In the genomic region with DNA sequence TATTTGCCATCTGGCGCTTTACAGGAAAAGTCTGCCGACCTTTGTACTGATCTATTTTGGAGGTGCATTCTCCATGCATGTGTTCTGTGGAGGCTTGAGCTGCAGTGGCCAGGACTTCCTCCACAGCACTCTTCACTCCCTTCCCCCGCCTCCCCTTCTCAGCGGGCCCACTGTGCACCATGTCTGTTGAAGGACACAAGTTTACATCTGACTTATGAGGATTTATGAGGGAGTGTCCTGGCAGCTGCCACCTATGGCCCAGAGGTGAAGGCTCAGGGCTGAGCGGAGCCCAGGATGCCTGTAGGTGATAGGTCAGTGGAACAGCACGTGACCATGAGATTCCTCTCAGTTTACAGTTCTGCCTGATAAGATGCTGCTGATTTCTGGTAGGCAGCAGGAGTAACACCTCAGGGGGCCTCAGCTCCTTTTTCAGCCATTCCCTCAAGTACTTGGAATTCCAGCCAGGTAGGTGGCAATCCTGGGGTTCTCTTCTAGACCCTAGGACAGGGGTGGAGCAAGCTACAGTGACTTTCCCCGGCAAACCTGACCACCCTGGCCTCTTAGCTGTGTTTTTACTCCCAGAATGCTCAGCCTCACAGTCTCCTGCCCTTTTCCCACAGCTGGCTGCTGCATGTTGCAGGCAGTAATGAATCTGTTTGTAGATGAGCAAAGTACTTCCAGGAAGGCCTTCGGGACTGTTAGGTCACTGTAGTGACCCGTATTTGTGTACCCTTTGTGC, we compare ENCODE assay signal across 16 cellular contexts. TPM values are rescaled to one million over a fixed set of nuclear protein-coding genes. Genes with fewer than 3 reads are reported as not detected.
DNase-seq lines count a peak whose midpoint lies in the region; TF ChIP-seq lines count a peak whose summit lies in the region.
"Had no signal": no experiment of that assay in that cellular context is flagged by ENCODE, and none has a peak within 500 bp of the region (broad histone marks: within the 10 kb centered on the region; RNA-seq: fewer than 3 reads in every experiment).

No MANE protein-coding gene starts in this region.

- H3K27ac ChIP-seq in HUES6 (ENCODE audit: low read depth, low read length) (peak overlapping the region; percentile 22; the same call in 1 of the 2 replicates), mesodermal cell (ENCODE audit: low read depth, low read length, severe bottlenecking) (peak overlapping the region; percentile 61), substantia nigra (ENCODE audit: low read depth, low read length, poor library complexity, severe bottlenecking) (peak overlapping the region; percentile 98), sigmoid colon (no peak overlapping the region)

- peaks cover 73% of the 10 kb centered on the region for H3K4me1 Mint-ChIP-seq in chondrocyte (ENCODE audit: low read depth)

- DNase-seq in chondrocyte (ENCODE audit: low spot score), result no peak
- no peak for DNase-seq in substantia nigra (lab: John Stamatoyannopoulos, UW)
- DNase-seq in sigmoid colon, result no peak
- no peak for DNase-seq in UCSD-AML1 (lab: John Stamatoyannopoulos, UW; ENCODE audit: unreplicated experiment)
- no peak for DNase-seq in COLO668 (lab: John Stamatoyannopoulos, UW; ENCODE audit: unreplicated experiment)
- no peak for DNase-seq in activated naive CD4-positive, alpha-beta T cell treated with Interleukin-2 at 50 U/mL for 16 hours
- DNase-seq: activated CD4-positive, alpha-beta T cell treated with anti-CD3 and anti-CD28 coated beads for 36 hours; activated T-cell treated with anti-CD3 and anti-CD28 coated beads, Interleukin-2, amount 50 U/mL, for 1 hour; anterior cingulate cortex; C1 segment of cervical spinal cord; mammary epithelial cell; NCI-H1092 treated with DMSO at 0.1 percent for 48 hours; NCI-H524; stimulated activated naive CD8-positive, alpha-beta T cell treated with anti-CD3 and anti-CD28 coated beads, Interleukin-15, Interleukin-2, amounts not matched to agents 100 U/mL and 50 U/mL, for 24 hours had no signal

- peak overlapping the region; percentile 87 for H3K27ac Mint-ChIP-seq in chondrocyte (ENCODE audit: unreplicated experiment)
- H3K27ac Mint-ChIP-seq: activated CD4-positive, alpha-beta T cell treated with anti-CD3 and anti-CD28 coated beads for 36 hours had no signal

- H3K9me3 ChIP-seq in HUES6 (ENCODE audit: control insufficient read depth, insufficient read depth, low read depth, low read length) (no peaks in the 10 kb centered on the region), mesodermal cell (ENCODE audit: control insufficient read depth, low read length) (no peaks in the 10 kb centered on the region), sigmoid colon (no peaks in the 10 kb centered on the region)

- no peak for TF ChIP-seq EP300 in sigmoid colon (IDR thresholded peaks at IDR 0.05)

- WGBS in mesodermal cell (ENCODE audit: insufficient coverage in 2 of 2), 2 experiments, result 70 to 86% methylated on average over 5 to 6 of the region's 9 CpGs
- WGBS in sigmoid colon, 2 donors, result 17 to 50% methylated on average over 9 of the region's 9 CpGs

- no peak for TF ChIP-seq POLR2A in sigmoid colon (IDR thresholded peaks at IDR 0.05)

- no peak for TF ChIP-seq CTCF in chondrocyte (IDR thresholded peaks at IDR 0.05)
- no peak for TF ChIP-seq CTCF in sigmoid colon (IDR thresholded peaks at IDR 0.05)

- H3K4me3 ChIP-seq in HUES6 (ENCODE audit: low read depth, low read length) (no peak overlapping the region), mesodermal cell (ENCODE audit: extremely low read depth, insufficient read depth, low read length, poor library complexity, severe bottlenecking) (no peak overlapping the region), sigmoid colon (no peak overlapping the region)

- H3K4me3 Mint-ChIP-seq in chondrocyte (ENCODE audit: unreplicated experiment), result no peak overlapping the region
- H3K4me3 Mint-ChIP-seq: activated CD4-positive, alpha-beta T cell treated with anti-CD3 and anti-CD28 coated beads for 36 hours had no signal

- H3K27me3 ChIP-seq in HUES6 (ENCODE audit: control insufficient read depth, insufficient read depth, low read length), result no peaks in the 10 kb centered on the region
- H3K27me3 ChIP-seq in sigmoid colon, result peaks cover 0 to 3% (median 0%) of the 10 kb centered on the region in 3 donors

- H3K36me3 ChIP-seq in HUES6 (ENCODE audit: control insufficient read depth, insufficient read depth, low read length) (no peaks in the 10 kb centered on the region), mesodermal cell (ENCODE audit: control insufficient read depth, insufficient read depth, low read length) (no peaks in the 10 kb centered on the region), sigmoid colon (no peaks in the 10 kb centered on the region)

- H3K36me3 Mint-ChIP-seq in chondrocyte (ENCODE audit: low read depth), result no peaks in the 10 kb centered on the region

- H3K9me3 Mint-ChIP-seq in chondrocyte (ENCODE audit: low read depth), result no peaks in the 10 kb centered on the region

- intact Hi-C loops in sigmoid colon (cut with DNase I), result no loop called here

- H3K4me1 ChIP-seq in HUES6 (ENCODE audit: control insufficient read depth, insufficient read depth, low read length) (peaks cover 68% of the 10 kb centered on the region), mesodermal cell (ENCODE audit: control insufficient read depth, insufficient read depth, low read length, poor library complexity, severe bottlenecking) (peaks cover 58% of the 10 kb centered on the region), sigmoid colon (peaks cover 0 to 40% (median 33%) of the 10 kb centered on the region in 4 donors)

- no peak overlapping the region for H3K9ac ChIP-seq in HUES6 (ENCODE audit: low read length)

- H3K27me3 Mint-ChIP-seq in chondrocyte (ENCODE audit: low read depth), result no peaks in the 10 kb centered on the region

RNA-seq across cellular contexts. Expression of gene PPFIBP2, which starts 59.9 kb away (rescaled TPM):
- total RNA-seq in chondrocyte (86.4 to 120 TPM (median 90.8 TPM) in 3 replicates), sigmoid colon (10 to 100 TPM in 2 of 4 donors, 1 to 10 TPM in 2; 4.1 to 11.6 (median 9.2) TPM)
- 57.5 TPM for polyA plus RNA-seq in mesodermal cell (2013, experiment 1 of 2)
- 54.4 TPM for polyA plus RNA-seq in mesodermal cell (2013, experiment 2 of 2)
- 10 to 100 TPM; 26.7 to 33.5 (median 30.6) TPM for polyA plus RNA-seq in sigmoid colon

Comparison
In these comparisons a context has a peak if more than half of its experiments do, and no peak if none do; other contexts are left out.
1. H3K27ac ChIP-seq: peak in HUES6 (single experiment), mesodermal cell (single experiment) and substantia nigra (single experiment); none in sigmoid colon (0 of 4).